ENCODE assay signal across 23 cellular contexts in genomic region chr11:74615988-74616387, GRCh38.
"Had no signal": no experiment of that assay in that cellular context is flagged by ENCODE, and none has a peak within 500 bp of the region (broad histone marks: within the 10 kb centered on the region; RNA-seq: fewer than 3 reads in every experiment).

No MANE protein-coding gene starts in this region.

- DNase-seq: activated CD4-positive, alpha-beta T cell treated with anti-CD3 and anti-CD28 coated beads for 4 hours; activated CD4-positive, alpha-beta T cell treated with anti-CD3 and anti-CD28 coated beads, Interleukin-2, amount 50 U/mL, for 4 hours; activated effector memory CD4-positive, alpha-beta T cell treated with Interleukin-2 at 50 U/mL for 16 hours; activated naive CD4-positive, alpha-beta T cell treated with anti-CD3 and anti-CD28 coated beads for 36 hours; activated naive CD8-positive, alpha-beta T cell treated with anti-CD3 and anti-CD28 coated beads for 36 hours; adrenal gland; aorta; body of pancreas; dermis blood vessel endothelial cell; effector CD4-positive, alpha-beta T cell; esophagus squamous epithelium; islet precursor cell; left cardiac atrium; naive B cell; nephron progenitor cell; ovary; spleen; stimulated activated naive CD4-positive, alpha-beta T cell had no signal

- ATAC-seq: body of pancreas had no signal

- H3K4me3 ChIP-seq: adrenal gland, body of pancreas, esophagus squamous epithelium, ovary, prostate gland, spleen, thoracic aorta had no signal

- H3K9me3 ChIP-seq: adrenal gland, body of pancreas, esophagus squamous epithelium, neutrophil, ovary, prostate gland, spleen, thoracic aorta had no signal

- H3K36me3 ChIP-seq: ovary had no signal

- H3K27ac ChIP-seq: adrenal gland, epithelial cell of prostate, esophagus squamous epithelium, neutrophil, ovary, prostate gland, thoracic aorta, VCaP had no signal

- H3K27me3 ChIP-seq: adrenal gland, body of pancreas, esophagus squamous epithelium, neutrophil, ovary, spleen had no signal
